Comparison of ENCODE assay signal across 2 cellular contexts in genomic region chr11:128929991-128930390, GRCh38.
TF ChIP-seq lines count a peak whose summit lies in the region.

No MANE protein-coding gene starts in this region.

TF ChIP-seq in SK-N-SH treated with all-trans-retinoic acid at 6 μM for 48 hours, 23 proteins besides CTCF, POLR2A, EP300 and RAD21 (continued from another document):
- TF ChIP-seq POU6F1 (CRISPR knock-in tag; IDR thresholded peaks at IDR 0.05; ENCODE audit: borderline replicate concordance, low read depth) (no peak), RARB (CRISPR knock-in tag; IDR thresholded peaks at IDR 0.05) (no peak), TCF4 (CRISPR knock-in tag; IDR thresholded peaks at IDR 0.05; ENCODE audit: borderline replicate concordance) (no peak)

TF ChIP-seq in SK-N-SH, 30 proteins besides CTCF, POLR2A, EP300 and RAD21 (continued from another document):
- no peak for TF ChIP-seq GATA2 (CRISPR knock-in tag; IDR thresholded peaks at IDR 0.05)
- TF ChIP-seq IRF3 (IDR thresholded peaks at IDR 0.05; ENCODE audit: low read depth, low read length) = no peak
- TF ChIP-seq, protein P1, sequence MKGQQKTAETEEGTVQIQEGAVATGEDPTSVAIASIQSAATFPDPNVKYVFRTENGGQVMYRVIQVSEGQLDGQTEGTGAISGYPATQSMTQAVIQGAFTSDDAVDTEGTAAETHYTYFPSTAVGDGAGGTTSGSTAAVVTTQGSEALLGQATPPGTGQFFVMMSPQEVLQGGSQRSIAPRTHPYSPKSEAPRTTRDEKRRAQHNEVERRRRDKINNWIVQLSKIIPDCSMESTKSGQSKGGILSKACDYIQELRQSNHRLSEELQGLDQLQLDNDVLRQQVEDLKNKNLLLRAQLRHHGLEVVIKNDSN (IDR thresholded peaks at IDR 0.05; ENCODE audit: borderline replicate concordance, low read depth) = no peak
- TF ChIP-seq MAX (IDR thresholded peaks at IDR 0.05; ENCODE audit: low read depth) = no peak
